In the genomic region with DNA sequence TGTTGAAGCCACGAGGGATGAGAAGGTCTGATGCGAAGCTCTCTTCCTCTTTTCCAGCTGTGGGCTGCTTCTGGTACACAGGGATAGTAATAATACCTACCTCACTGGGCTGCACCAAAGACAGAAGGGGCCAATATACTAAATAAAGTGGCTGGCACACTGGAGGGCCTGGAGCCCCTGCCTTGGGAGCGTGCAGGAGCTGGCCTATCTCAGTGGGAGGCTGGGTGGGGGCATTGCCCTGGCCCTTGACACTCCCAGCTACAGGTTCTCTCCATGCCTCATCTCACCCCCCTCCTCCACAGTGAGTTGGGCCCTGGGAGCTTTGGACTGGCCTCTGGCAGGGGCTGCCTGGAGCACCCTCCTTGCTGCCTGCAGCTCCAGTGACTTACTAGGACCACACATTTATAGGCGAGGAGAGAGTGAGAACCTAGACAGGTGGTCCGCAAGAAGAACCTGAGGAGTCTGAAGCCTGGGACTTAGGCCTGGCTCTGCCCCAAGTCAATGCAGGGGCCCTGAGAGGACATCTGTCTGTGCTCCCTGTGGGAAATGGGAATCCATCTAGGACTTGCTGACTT, we compare ENCODE assay signal across 1 cellular context.
TF ChIP-seq lines count a peak whose summit lies in the region.

No MANE protein-coding gene starts in this region.

TF ChIP-seq in GM23338, 12 proteins besides CTCF, POLR2A, EP300 and RAD21:
- TF ChIP-seq, protein P1, sequence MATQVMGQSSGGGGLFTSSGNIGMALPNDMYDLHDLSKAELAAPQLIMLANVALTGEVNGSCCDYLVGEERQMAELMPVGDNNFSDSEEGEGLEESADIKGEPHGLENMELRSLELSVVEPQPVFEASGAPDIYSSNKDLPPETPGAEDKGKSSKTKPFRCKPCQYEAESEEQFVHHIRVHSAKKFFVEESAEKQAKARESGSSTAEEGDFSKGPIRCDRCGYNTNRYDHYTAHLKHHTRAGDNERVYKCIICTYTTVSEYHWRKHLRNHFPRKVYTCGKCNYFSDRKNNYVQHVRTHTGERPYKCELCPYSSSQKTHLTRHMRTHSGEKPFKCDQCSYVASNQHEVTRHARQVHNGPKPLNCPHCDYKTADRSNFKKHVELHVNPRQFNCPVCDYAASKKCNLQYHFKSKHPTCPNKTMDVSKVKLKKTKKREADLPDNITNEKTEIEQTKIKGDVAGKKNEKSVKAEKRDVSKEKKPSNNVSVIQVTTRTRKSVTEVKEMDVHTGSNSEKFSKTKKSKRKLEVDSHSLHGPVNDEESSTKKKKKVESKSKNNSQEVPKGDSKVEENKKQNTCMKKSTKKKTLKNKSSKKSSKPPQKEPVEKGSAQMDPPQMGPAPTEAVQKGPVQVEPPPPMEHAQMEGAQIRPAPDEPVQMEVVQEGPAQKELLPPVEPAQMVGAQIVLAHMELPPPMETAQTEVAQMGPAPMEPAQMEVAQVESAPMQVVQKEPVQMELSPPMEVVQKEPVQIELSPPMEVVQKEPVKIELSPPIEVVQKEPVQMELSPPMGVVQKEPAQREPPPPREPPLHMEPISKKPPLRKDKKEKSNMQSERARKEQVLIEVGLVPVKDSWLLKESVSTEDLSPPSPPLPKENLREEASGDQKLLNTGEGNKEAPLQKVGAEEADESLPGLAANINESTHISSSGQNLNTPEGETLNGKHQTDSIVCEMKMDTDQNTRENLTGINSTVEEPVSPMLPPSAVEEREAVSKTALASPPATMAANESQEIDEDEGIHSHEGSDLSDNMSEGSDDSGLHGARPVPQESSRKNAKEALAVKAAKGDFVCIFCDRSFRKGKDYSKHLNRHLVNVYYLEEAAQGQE (IDR thresholded peaks at IDR 0.05; ENCODE audit: unreplicated experiment) = no peak
- TF ChIP-seq JUNB (IDR thresholded peaks at IDR 0.05; ENCODE audit: unreplicated experiment) (no peak), NANOG (IDR thresholded peaks at IDR 0.05; ENCODE audit: borderline replicate concordance) (no peak), STAT1 (IDR thresholded peaks at IDR 0.05; ENCODE audit: unreplicated experiment) (no peak)
- TF ChIP-seq, protein P2, sequence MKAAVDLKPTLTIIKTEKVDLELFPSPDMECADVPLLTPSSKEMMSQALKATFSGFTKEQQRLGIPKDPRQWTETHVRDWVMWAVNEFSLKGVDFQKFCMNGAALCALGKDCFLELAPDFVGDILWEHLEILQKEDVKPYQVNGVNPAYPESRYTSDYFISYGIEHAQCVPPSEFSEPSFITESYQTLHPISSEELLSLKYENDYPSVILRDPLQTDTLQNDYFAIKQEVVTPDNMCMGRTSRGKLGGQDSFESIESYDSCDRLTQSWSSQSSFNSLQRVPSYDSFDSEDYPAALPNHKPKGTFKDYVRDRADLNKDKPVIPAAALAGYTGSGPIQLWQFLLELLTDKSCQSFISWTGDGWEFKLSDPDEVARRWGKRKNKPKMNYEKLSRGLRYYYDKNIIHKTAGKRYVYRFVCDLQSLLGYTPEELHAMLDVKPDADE (IDR thresholded peaks at IDR 0.05) = no peak
- TF ChIP-seq, protein P3, sequence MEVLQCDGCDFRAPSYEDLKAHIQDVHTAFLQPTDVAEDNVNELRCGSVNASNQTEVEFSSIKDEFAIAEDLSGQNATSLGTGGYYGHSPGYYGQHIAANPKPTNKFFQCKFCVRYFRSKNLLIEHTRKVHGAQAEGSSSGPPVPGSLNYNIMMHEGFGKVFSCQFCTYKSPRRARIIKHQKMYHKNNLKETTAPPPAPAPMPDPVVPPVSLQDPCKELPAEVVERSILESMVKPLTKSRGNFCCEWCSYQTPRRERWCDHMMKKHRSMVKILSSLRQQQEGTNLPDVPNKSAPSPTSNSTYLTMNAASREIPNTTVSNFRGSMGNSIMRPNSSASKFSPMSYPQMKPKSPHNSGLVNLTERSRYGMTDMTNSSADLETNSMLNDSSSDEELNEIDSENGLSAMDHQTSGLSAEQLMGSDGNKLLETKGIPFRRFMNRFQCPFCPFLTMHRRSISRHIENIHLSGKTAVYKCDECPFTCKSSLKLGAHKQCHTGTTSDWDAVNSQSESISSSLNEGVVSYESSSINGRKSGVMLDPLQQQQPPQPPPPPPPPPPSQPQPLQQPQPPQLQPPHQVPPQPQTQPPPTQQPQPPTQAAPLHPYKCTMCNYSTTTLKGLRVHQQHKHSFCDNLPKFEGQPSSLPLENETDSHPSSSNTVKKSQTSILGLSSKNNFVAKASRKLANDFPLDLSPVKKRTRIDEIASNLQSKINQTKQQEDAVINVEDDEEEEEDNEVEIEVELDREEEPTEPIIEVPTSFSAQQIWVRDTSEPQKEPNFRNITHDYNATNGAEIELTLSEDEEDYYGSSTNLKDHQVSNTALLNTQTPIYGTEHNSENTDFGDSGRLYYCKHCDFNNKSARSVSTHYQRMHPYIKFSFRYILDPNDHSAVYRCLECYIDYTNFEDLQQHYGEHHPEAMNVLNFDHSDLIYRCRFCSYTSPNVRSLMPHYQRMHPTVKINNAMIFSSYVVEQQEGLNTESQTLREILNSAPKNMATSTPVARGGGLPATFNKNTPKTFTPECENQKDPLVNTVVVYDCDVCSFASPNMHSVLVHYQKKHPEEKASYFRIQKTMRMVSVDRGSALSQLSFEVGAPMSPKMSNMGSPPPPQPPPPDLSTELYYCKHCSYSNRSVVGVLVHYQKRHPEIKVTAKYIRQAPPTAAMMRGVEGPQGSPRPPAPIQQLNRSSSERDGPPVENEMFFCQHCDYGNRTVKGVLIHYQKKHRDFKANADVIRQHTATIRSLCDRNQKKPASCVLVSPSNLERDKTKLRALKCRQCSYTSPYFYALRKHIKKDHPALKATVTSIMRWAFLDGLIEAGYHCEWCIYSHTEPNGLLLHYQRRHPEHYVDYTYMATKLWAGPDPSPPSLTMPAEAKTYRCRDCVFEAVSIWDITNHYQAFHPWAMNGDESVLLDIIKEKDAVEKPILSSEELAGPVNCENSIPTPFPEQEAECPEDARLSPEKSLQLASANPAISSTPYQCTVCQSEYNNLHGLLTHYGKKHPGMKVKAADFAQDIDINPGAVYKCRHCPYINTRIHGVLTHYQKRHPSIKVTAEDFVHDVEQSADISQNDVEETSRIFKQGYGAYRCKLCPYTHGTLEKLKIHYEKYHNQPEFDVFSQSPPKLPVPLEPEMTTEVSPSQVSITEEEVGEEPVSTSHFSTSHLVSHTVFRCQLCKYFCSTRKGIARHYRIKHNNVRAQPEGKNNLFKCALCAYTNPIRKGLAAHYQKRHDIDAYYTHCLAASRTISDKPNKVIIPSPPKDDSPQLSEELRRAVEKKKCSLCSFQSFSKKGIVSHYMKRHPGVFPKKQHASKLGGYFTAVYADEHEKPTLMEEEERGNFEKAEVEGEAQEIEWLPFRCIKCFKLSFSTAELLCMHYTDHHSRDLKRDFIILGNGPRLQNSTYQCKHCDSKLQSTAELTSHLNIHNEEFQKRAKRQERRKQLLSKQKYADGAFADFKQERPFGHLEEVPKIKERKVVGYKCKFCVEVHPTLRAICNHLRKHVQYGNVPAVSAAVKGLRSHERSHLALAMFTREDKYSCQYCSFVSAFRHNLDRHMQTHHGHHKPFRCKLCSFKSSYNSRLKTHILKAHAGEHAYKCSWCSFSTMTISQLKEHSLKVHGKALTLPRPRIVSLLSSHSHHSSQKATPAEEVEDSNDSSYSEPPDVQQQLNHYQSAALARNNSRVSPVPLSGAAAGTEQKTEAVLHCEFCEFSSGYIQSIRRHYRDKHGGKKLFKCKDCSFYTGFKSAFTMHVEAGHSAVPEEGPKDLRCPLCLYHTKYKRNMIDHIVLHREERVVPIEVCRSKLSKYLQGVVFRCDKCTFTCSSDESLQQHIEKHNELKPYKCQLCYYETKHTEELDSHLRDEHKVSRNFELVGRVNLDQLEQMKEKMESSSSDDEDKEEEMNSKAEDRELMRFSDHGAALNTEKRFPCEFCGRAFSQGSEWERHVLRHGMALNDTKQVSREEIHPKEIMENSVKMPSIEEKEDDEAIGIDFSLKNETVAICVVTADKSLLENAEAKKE (CRISPR knock-in tag; IDR thresholded peaks at IDR 0.05) = no peak
